In the genomic region with DNA sequence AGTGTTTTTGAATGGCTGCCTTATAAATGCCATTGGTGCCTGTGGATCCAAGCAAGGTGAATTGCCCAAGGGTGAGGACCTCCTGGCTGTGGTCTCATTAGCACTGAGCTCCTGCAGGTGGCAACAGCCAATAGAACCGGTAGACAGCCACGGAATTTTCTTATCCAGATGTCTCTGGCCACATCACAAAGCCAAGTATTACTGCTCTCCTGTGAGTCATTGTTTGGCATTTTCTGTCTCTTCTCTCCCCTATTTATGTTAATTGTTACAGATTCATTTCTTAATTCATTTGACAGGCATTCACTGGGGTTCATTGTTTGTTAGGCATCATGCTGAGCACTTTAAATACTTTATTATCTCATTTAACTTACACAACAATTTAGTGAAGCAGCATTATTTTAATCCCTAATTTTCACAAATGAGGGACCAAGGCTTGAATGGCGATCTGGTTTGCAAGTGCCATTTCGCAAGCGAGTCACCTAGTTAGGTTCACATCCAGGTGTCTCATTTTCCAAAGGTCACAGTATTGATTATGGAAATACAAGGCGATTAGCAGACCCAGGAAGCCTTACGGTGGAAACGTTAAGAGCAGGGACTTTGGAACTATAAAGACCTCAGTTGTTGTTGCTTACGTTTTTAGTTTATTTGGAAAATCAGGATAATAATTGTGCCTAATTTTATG, we compare ENCODE assay signal across 14 cellular contexts. TPM values are rescaled to one million over a fixed set of nuclear protein-coding genes. Genes with fewer than 3 reads are reported as not detected.
A peak's percentile ranks its signal among the peaks of the same experiment; 100 is the strongest.
DNase-seq lines count a peak whose midpoint lies in the region; ATAC-seq, FAIRE-seq and TF ChIP-seq lines count a peak whose summit lies in the region.
"Had no signal": no experiment of that assay in that cellular context is flagged by ENCODE, and none has a peak within 500 bp of the region (broad histone marks: within the 10 kb centered on the region; RNA-seq: fewer than 3 reads in every experiment).

No MANE protein-coding gene starts in this region.

- no peaks in the 10 kb centered on the region for H3K4me1 Mint-ChIP-seq in glutamatergic neuron (ENCODE audit: low read depth, unreplicated experiment)

- H3K4me3 ChIP-seq in bronchial epithelial cell (ENCODE audit: low read depth, low read length) = no peak overlapping the region
- H3K4me3 ChIP-seq in left ventricle myocardium inferior = no peak overlapping the region
- H3K4me3 ChIP-seq: ovary, tibial artery had no signal

- H3K27me3 ChIP-seq in bronchial epithelial cell (ENCODE audit: control insufficient read depth, insufficient read depth, low read length) = no peaks in the 10 kb centered on the region
- H3K27me3 ChIP-seq in left ventricle myocardium inferior (ENCODE audit: low read depth) = no peaks in the 10 kb centered on the region
- H3K27me3 ChIP-seq: ovary, tibial artery had no signal

- H3K27ac ChIP-seq in left ventricle myocardium inferior (replicated peaks) = no peak overlapping the region
- H3K27ac ChIP-seq: ovary, tibial artery had no signal

- no peaks in the 10 kb centered on the region for H3K9me3 ChIP-seq in left ventricle myocardium inferior (replicated peaks)
- H3K9me3 ChIP-seq: ovary, tibial artery had no signal

- H3K27ac Mint-ChIP-seq in glutamatergic neuron (ENCODE audit: unreplicated experiment) = no peak overlapping the region
- H3K27ac Mint-ChIP-seq: CD8-positive, alpha-beta T cell had no signal

- no peaks in the 10 kb centered on the region for H3K36me3 Mint-ChIP-seq in glutamatergic neuron (ENCODE audit: unreplicated experiment)
- H3K36me3 Mint-ChIP-seq: CD8-positive, alpha-beta T cell had no signal

- H3K27me3 Mint-ChIP-seq in glutamatergic neuron (ENCODE audit: unreplicated experiment) = no peaks in the 10 kb centered on the region

- FAIRE-seq in bronchial epithelial cell (lab: Jason Lieb, UNC) = no peak
- FAIRE-seq: islet of Langerhans had no signal

- intact Hi-C loops in left ventricle myocardium inferior (cut with micrococcal nuclease) = no loop called here

- TF ChIP-seq CTCF in bronchial epithelial cell (IDR thresholded peaks at IDR 0.05; ENCODE audit: insufficient read depth, low read length, severe bottlenecking) (no peak), glutamatergic neuron (IDR thresholded peaks at IDR 0.05; ENCODE audit: partially characterized antibody, unreplicated experiment) (no peak), left ventricle myocardium inferior (IDR thresholded peaks at IDR 0.05; ENCODE audit: borderline replicate concordance) (no peak)

- H3K4me3 Mint-ChIP-seq in glutamatergic neuron (ENCODE audit: unreplicated experiment) = no peak overlapping the region
- H3K4me3 Mint-ChIP-seq: CD8-positive, alpha-beta T cell had no signal

- no peaks in the 10 kb centered on the region for H3K4me1 ChIP-seq in left ventricle myocardium inferior
- H3K4me1 ChIP-seq: tibial artery had no signal

- ATAC-seq in GM19351 (IDR thresholded peaks at IDR 0.05; ENCODE audit: unreplicated experiment) = no peak
- ATAC-seq: CD8-positive, alpha-beta T cell; Right ventricle myocardium inferior had no signal

- DNase-seq in EL = peak; percentile 53
- peak; percentile 90 for DNase-seq in M059J (ENCODE audit: low read depth)
- peak; percentile 62 for DNase-seq in bronchial epithelial cell (ENCODE audit: low read depth)
- DNase-seq in kidney tubule cell (ENCODE audit: low spot score) = peak; percentile 68
- no peak for DNase-seq in glutamatergic neuron
- no peak for DNase-seq in left ventricle myocardium inferior
- no peak for DNase-seq in activated CD4-positive, CD25-positive, alpha-beta regulatory T cell (lab: John Stamatoyannopoulos, UW)
- DNase-seq: CD8-positive, alpha-beta T cell; NCI-H1105 treated with DMSO at 0.1 percent for 48 hours; ovary; tibial artery had no signal

- no peaks in the 10 kb centered on the region for H3K9me3 Mint-ChIP-seq in glutamatergic neuron (ENCODE audit: unreplicated experiment)
- H3K9me3 Mint-ChIP-seq: CD8-positive, alpha-beta T cell had no signal

- no peaks in the 10 kb centered on the region for H3K36me3 ChIP-seq in bronchial epithelial cell (ENCODE audit: control insufficient read depth, insufficient read depth, low read length)
- H3K36me3 ChIP-seq in left ventricle myocardium inferior = no peaks in the 10 kb centered on the region
- H3K36me3 ChIP-seq: ovary, tibial artery had no signal

RNA-seq across cellular contexts. Expression of a gene that starts 58.2 kb away (rescaled TPM):
- total RNA-seq in M059J (2014; rRNA removed; shearing (Covaris generic)) = 70.7 and 88.2 TPM in 2 replicates
- total RNA-seq in bronchial epithelial cell = 1.6 and 3.7 TPM in 2 replicates
- total RNA-seq in glutamatergic neuron (ENCODE audit: unreplicated experiment) = 571 TPM
- 20.7 TPM for total RNA-seq in left ventricle myocardium inferior
- total RNA-seq: CD8-positive, alpha-beta T cell had no signal

Comparison
In these comparisons a context has a peak if more than half of its experiments do, and no peak if none do; other contexts are left out.
1. DNase-seq: peak in EL (single experiment), M059J (single experiment), bronchial epithelial cell (single experiment) and kidney tubule cell (single experiment); none in glutamatergic neuron (single experiment), left ventricle myocardium inferior (single experiment) and activated CD4-positive, CD25-positive, alpha-beta regulatory T cell (0 of 4).